ENCODE assay signal across 24 cellular contexts in the genomic region with DNA sequence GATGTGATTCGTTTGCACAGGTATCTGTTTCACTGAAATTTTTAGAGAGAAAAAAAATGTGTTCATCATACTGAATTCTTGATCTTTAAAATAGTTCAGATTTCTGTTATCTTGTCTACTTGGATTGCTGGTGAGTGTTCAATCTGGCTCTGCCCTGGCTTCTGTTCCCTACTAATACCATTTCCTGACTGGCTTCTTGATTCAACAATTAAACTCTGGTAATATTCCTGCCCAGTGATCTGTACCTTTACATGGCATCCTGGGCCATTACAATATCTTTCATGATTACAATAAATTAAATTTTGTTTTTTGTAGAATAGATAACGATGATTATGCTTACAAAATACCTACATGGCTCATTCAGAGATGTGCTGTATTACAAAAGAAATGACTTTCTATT.
"Had no signal": no experiment of that assay in that cellular context is flagged by ENCODE, and none has a peak within 500 bp of the region (broad histone marks: within the 10 kb centered on the region; RNA-seq: fewer than 3 reads in every experiment).

No MANE protein-coding gene starts in this region.

- H3K36me3 ChIP-seq: colonic mucosa, esophagus muscularis mucosa, esophagus squamous epithelium, gastrocnemius medialis, gastroesophageal sphincter, heart left ventricle, heart right ventricle had no signal

- H3K27me3 ChIP-seq: colonic mucosa, dorsolateral prefrontal cortex, esophagus muscularis mucosa, esophagus squamous epithelium, foreskin keratinocyte, gastrocnemius medialis, gastroesophageal sphincter, heart left ventricle, heart right ventricle had no signal

- H3K4me1 ChIP-seq: colonic mucosa, esophagus muscularis mucosa, esophagus squamous epithelium, foreskin keratinocyte, gastrocnemius medialis, gastroesophageal sphincter, heart left ventricle, heart right ventricle had no signal

- H3K9me3 ChIP-seq: colonic mucosa, esophagus squamous epithelium, gastrocnemius medialis had no signal

- H3K27ac ChIP-seq: colonic mucosa, coronary artery, dorsolateral prefrontal cortex, epithelial cell of prostate, esophagus muscularis mucosa, esophagus squamous epithelium, foreskin keratinocyte, gastrocnemius medialis, gastroesophageal sphincter, heart left ventricle, heart right ventricle had no signal

- ATAC-seq: effector memory CD8-positive, alpha-beta T cell; esophagus mucosa; foreskin keratinocyte; gastrocnemius medialis; gastroesophageal sphincter; heart left ventricle; heart right ventricle had no signal

- H3K4me3 ChIP-seq: colonic mucosa, coronary artery, dorsolateral prefrontal cortex, esophagus muscularis mucosa, esophagus squamous epithelium, gastrocnemius medialis, gastroesophageal sphincter, heart left ventricle, heart right ventricle had no signal

- DNase-seq: colonic mucosa; cortex of kidney; dermis blood vessel endothelial cell; dorsolateral prefrontal cortex; effector CD4-positive, alpha-beta T cell; effector CD8-positive, alpha-beta T cell; effector memory CD4-positive, alpha-beta T cell; effector memory CD8-positive, alpha-beta T cell; endodermal cell; erythroblast; esophagus squamous epithelium; foreskin fibroblast; foreskin keratinocyte; foreskin melanocyte; gastrocnemius medialis; glutamatergic neuron; head of caudate nucleus; heart left ventricle; heart right ventricle had no signal
